1 cellular context compared by ENCODE assay signal in the genomic region with DNA sequence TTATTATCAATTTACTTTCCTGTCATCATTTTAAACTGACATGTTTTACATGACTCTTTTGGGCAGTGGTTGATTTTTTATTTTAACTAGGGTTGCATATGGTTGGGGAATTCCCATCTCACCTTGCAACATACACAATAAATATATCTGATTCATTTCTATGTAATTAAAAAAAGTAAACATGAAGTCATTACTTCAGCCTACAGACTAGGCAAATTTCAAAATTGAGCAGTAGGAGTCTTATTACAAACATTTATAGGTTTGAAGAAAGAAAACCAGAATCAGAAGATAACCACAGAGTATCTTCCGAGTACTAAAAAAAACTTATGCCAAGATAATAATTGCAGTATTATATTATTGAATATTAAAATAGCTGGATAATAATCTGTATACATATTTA.
TF ChIP-seq lines count a peak whose summit lies in the region.

No MANE protein-coding gene starts in this region.

TF ChIP-seq in HCT116, 20 proteins besides CTCF, POLR2A, EP300 and RAD21 (continued from another document):
- no peak for TF ChIP-seq EZH2 (IDR thresholded peaks at IDR 0.05)
- TF ChIP-seq POLR2AphosphoS5 (IDR thresholded peaks at IDR 0.05; ENCODE audit: low read depth, low read length), result no peak
- TF ChIP-seq SIN3A (IDR thresholded peaks at IDR 0.05; ENCODE audit: low read depth), result no peak
- TF ChIP-seq, protein P1, sequence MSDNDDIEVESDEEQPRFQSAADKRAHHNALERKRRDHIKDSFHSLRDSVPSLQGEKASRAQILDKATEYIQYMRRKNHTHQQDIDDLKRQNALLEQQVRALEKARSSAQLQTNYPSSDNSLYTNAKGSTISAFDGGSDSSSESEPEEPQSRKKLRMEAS (IDR thresholded peaks at IDR 0.05), result no peak
- TF ChIP-seq, protein P2, sequence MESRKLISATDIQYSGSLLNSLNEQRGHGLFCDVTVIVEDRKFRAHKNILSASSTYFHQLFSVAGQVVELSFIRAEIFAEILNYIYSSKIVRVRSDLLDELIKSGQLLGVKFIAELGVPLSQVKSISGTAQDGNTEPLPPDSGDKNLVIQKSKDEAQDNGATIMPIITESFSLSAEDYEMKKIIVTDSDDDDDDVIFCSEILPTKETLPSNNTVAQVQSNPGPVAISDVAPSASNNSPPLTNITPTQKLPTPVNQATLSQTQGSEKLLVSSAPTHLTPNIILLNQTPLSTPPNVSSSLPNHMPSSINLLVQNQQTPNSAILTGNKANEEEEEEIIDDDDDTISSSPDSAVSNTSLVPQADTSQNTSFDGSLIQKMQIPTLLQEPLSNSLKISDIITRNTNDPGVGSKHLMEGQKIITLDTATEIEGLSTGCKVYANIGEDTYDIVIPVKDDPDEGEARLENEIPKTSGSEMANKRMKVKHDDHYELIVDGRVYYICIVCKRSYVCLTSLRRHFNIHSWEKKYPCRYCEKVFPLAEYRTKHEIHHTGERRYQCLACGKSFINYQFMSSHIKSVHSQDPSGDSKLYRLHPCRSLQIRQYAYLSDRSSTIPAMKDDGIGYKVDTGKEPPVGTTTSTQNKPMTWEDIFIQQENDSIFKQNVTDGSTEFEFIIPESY (IDR thresholded peaks at IDR 0.05; ENCODE audit: extremely low read depth, insufficient replicate concordance, low read length), result no peak
- no peak for TF ChIP-seq CBX3 (IDR thresholded peaks at IDR 0.05; ENCODE audit: low read depth)
- no peak for TF ChIP-seq FOSL1 (IDR thresholded peaks at IDR 0.05; ENCODE audit: low read depth)
- TF ChIP-seq TCF7L2 (IDR thresholded peaks at IDR 0.05; ENCODE audit: borderline replicate concordance, extremely low read depth, insufficient read depth, insufficient read length), result no peak
- no peak for TF ChIP-seq EZH2phosphoT487 (IDR thresholded peaks at IDR 0.05; ENCODE audit: borderline replicate concordance)
- no peak for TF ChIP-seq JUND (IDR thresholded peaks at IDR 0.05)
